In the genomic region with DNA sequence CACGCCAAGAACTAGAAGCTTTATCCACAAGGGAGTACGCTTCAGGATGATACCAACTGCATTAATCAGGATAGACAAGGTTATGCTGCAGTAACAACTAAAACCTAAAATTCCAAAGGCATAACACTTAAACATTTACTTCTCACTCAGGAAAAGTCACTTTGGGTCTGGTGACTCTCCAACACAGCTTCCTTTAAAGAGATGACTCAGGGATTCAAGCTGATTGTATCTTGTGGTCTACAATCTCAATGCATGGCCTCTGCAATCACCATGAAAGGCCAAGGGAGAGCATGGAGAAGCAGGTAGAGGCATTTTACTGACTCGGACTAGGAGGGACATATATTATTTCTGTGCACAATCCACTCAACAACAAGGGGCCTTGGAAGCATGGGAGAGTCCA, we compare ENCODE assay signal across 19 cellular contexts.
"Had no signal": no experiment of that assay in that cellular context is flagged by ENCODE, and none has a peak within 500 bp of the region (broad histone marks: within the 10 kb centered on the region; RNA-seq: fewer than 3 reads in every experiment).

No MANE protein-coding gene starts in this region.

- H3K36me3 Mint-ChIP-seq: natural killer cell treated with Interleukin-12 subunit alpha and Interleukin-12 subunit beta and Interleukin-15 and Interleukin-18, amount 100 ng/mL, for 72 hours had no signal

- H3K27me3 Mint-ChIP-seq: activated CD4-positive, alpha-beta T cell treated with anti-CD3 and anti-CD28 coated beads, Interleukin-2, amount 10 ng/mL, durations not matched to agents 7 days and 5 days; activated naive CD8-positive, alpha-beta T cell had no signal

- H3K4me3 Mint-ChIP-seq: activated CD4-positive, alpha-beta T cell treated with anti-CD3 and anti-CD28 coated beads, Interleukin-2, amount 10 ng/mL, durations not matched to agents 7 days and 5 days; activated naive CD8-positive, alpha-beta T cell; central memory CD8-positive, alpha-beta T cell; natural killer cell treated with Interleukin-12 subunit alpha and Interleukin-12 subunit beta and Interleukin-15 and Interleukin-18, amount 100 ng/mL, for 72 hours had no signal

- H3K4me1 ChIP-seq: foreskin keratinocyte, right atrium auricular region, tibial nerve, uterus had no signal

- H3K4me3 ChIP-seq: right atrium auricular region, skin epidermis, tibial nerve, uterus had no signal

- DNase-seq: activated CD4-positive, alpha-beta T cell treated with anti-CD3 and anti-CD28 coated beads, Interleukin-2, amount 10 ng/mL, durations not matched to agents 7 days and 5 days; activated gamma-delta T cell treated with Interleukin-2 at 50 U/mL for 16 hours; cortex of kidney; effector CD8-positive, alpha-beta T cell; glutamatergic neuron; kidney glomerular epithelial cell; stimulated activated CD4-positive, alpha-beta T cell treated with anti-CD3 and anti-CD28 coated beads, Interleukin-4, amount 100 ng/mL, for 24 hours; stimulated activated naive CD4-positive, alpha-beta T cell; substantia nigra; uterus had no signal

- H3K27me3 ChIP-seq: brain microvascular endothelial cell, right atrium auricular region, tibial nerve, uterus had no signal

- H3K36me3 ChIP-seq: brain microvascular endothelial cell, right atrium auricular region, tibial nerve, uterus had no signal

- H3K27ac Mint-ChIP-seq: activated CD4-positive, alpha-beta T cell treated with anti-CD3 and anti-CD28 coated beads, Interleukin-2, amount 10 ng/mL, durations not matched to agents 7 days and 5 days; activated naive CD8-positive, alpha-beta T cell; natural killer cell treated with Interleukin-12 subunit alpha and Interleukin-12 subunit beta and Interleukin-15 and Interleukin-18, amount 100 ng/mL, for 72 hours had no signal

- FAIRE-seq: endothelial cell of umbilical vein had no signal

- ATAC-seq: foreskin keratinocyte; natural killer cell treated with Interleukin-12 subunit alpha and Interleukin-12 subunit beta and Interleukin-15 and Interleukin-18, amount 100 ng/mL, for 72 hours had no signal

- H3K9me3 Mint-ChIP-seq: activated CD4-positive, alpha-beta T cell treated with anti-CD3 and anti-CD28 coated beads, Interleukin-2, amount 10 ng/mL, durations not matched to agents 7 days and 5 days; central memory CD8-positive, alpha-beta T cell; natural killer cell treated with Interleukin-12 subunit alpha and Interleukin-12 subunit beta and Interleukin-15 and Interleukin-18, amount 100 ng/mL, for 72 hours had no signal

- H3K4me1 Mint-ChIP-seq: activated CD4-positive, alpha-beta T cell treated with anti-CD3 and anti-CD28 coated beads, Interleukin-2, amount 10 ng/mL, durations not matched to agents 7 days and 5 days; central memory CD8-positive, alpha-beta T cell had no signal

- H3K27ac ChIP-seq: foreskin keratinocyte, right atrium auricular region, skin epidermis, tibial nerve, uterus had no signal

- H3K9me3 ChIP-seq: right atrium auricular region, tibial nerve, uterus had no signal
